Comparison of ENCODE assay signal across 18 cellular contexts in genomic region chr3:178752843-178753242, GRCh38.
DNase-seq lines count a peak whose midpoint lies in the region; ATAC-seq, FAIRE-seq and TF ChIP-seq lines count a peak whose summit lies in the region.
"Had no signal": no experiment of that assay in that cellular context is flagged by ENCODE, and none has a peak within 500 bp of the region (broad histone marks: within the 10 kb centered on the region; RNA-seq: fewer than 3 reads in every experiment).

No MANE protein-coding gene starts in this region.

- CTCF ChIA-PET in HepG2 (lab: Yijun Ruan, JAX; ENCODE audit: low intra/inter-chr PET ratio, low total read pairs): no interaction called here

- no peaks in the 10 kb centered on the region for H3K79me2 ChIP-seq in HepG2 (ENCODE audit: insufficient read depth, low read length)

- H2AFZ ChIP-seq in HepG2 (ENCODE audit: low read length): no peak overlapping the region

- POLR2A ChIA-PET in HepG2 (lab: Yijun Ruan, JAX): no interaction called here

- TF ChIP-seq POLR2A in HepG2 (IDR thresholded peaks at IDR 0.05; ENCODE audit: insufficient read depth in 1 of 2, low read depth in 2 of 2, low read length in 2 of 2): no peak
- TF ChIP-seq POLR2A in right lobe of liver (IDR thresholded peaks at IDR 0.05): no peak
- no peak for TF ChIP-seq POLR2A in GM12892 (IDR thresholded peaks at IDR 0.05; ENCODE audit: low read depth, low read length)

- TF ChIP-seq EP300 in HepG2 (IDR thresholded peaks at IDR 0.05; ENCODE audit: low read depth in 2 of 2, low read length in 2 of 2) (no peak), HepG2 (CRISPR knock-in tag; IDR thresholded peaks at IDR 0.05; ENCODE audit: borderline replicate concordance) (no peak)

- H3K9ac ChIP-seq in HepG2 (ENCODE audit: insufficient read depth, low read depth, low read length): no peak overlapping the region

- TF ChIP-seq CTCF in HepG2 (CRISPR knock-in tag; IDR thresholded peaks at IDR 0.05) (no peak), right lobe of liver (IDR thresholded peaks at IDR 0.05) (no peak)

- no peak overlapping the region for H3K27ac ChIP-seq in HepG2 (ENCODE audit: extremely low read length, insufficient read depth, low read length)
- no peak overlapping the region for H3K27ac ChIP-seq in right lobe of liver
- no peak overlapping the region for H3K27ac ChIP-seq in substantia nigra (ENCODE audit: low read depth, low read length, poor library complexity, severe bottlenecking)

- H3K27me3 ChIP-seq in HepG2 (ENCODE audit: control insufficient read depth in 1 of 2, insufficient read depth in 2 of 2, low read length in 2 of 2) (no peaks in the 10 kb centered on the region; a peak in 1 of 5 replicates), right lobe of liver (no peaks in the 10 kb centered on the region)

- H3K9me3 ChIP-seq in HepG2 (ENCODE audit: low read length) (no peaks in the 10 kb centered on the region), right lobe of liver (no peaks in the 10 kb centered on the region)
- H3K9me3 ChIP-seq: HAP-1 had no signal

- DNase-seq in HepG2 (ENCODE audit: low spot score) (no peak), right lobe of liver (no peak), GM12892 (ENCODE audit: insufficient read length) (no peak), dedifferentiated amniotic fluid mesenchymal stem cell (ENCODE audit: extremely low spot score) (peak; percentile 3), nucleus accumbens (lab: John Stamatoyannopoulos, UW) (no peak), substantia nigra (lab: John Stamatoyannopoulos, UW) (no peak)
- DNase-seq: 8988T; C1 segment of cervical spinal cord; Calu3; CD4-positive, alpha-beta memory T cell; COR-L47; DMS153; DND-41; GOT3; HFFc6 had no signal

- BruUV-seq in HepG2 (replicated peaks; lab: Mats Ljungman, UMichigan): no TSS peak

- H4K20me1 ChIP-seq in HepG2 (ENCODE audit: insufficient read depth, low read length): no peaks in the 10 kb centered on the region

- H3K4me2 ChIP-seq in HepG2 (ENCODE audit: low read depth, low read length): no peak overlapping the region

- 25% methylated on average over 2 of the region's 2 CpGs for WGBS in HepG2 (ENCODE audit: low lambda C conversion rate)
- WGBS in right lobe of liver (ENCODE audit: insufficient coverage, low coverage, low lambda C conversion rate, missing lambda C conversion rate): 65% methylated on average over 2 of the region's 2 CpGs

- H3K4me3 ChIP-seq in HepG2 (replicated peaks in 1 of 3; ENCODE audit: insufficient read depth in 1 of 3, low read depth in 2 of 3, low read length in 3 of 3) (no peak overlapping the region), right lobe of liver (no peak overlapping the region)
- H3K4me3 ChIP-seq: HAP-1 had no signal

- in situ Hi-C loops in HepG2 (cut with HindIII; ENCODE audit: extremely low pct_ligation_motif_present, low pct_unique_long_range_greater_than_20kb): no loop called here

- H3K4me1 ChIP-seq in HepG2 (ENCODE audit: insufficient read depth, low read length) (no peaks in the 10 kb centered on the region), right lobe of liver (no peaks in the 10 kb centered on the region)
- H3K4me1 ChIP-seq: HAP-1 had no signal

- FAIRE-seq in HepG2 (lab: Jason Lieb, UNC) (no peak), GM12892 (lab: Jason Lieb, UNC) (peak; percentile 74)
- FAIRE-seq: G401.6, H54 had no signal

- TF ChIP-seq RAD21 in HepG2 (CRISPR knock-in tag; IDR thresholded peaks at IDR 0.05): no peak

- intact Hi-C loops in HepG2 (cut with micrococcal nuclease; ENCODE audit: unreplicated experiment) (no loop called here), right lobe of liver (cut with DNase I) (no loop called here)

- ATAC-seq in HepG2 (no peak), right lobe of liver (no peak)

- H3K36me3 ChIP-seq in HepG2 (replicated peaks in 1 of 2; ENCODE audit: control insufficient read depth in 1 of 2, insufficient read depth in 2 of 2, low read length in 2 of 2) (no peaks in the 10 kb centered on the region), right lobe of liver (no peaks in the 10 kb centered on the region)
- H3K36me3 ChIP-seq: HAP-1 had no signal

TF ChIP-seq in HepG2, 621 proteins besides CTCF, POLR2A, EP300 and RAD21:
- TF ChIP-seq MAFK (conservative IDR thresholded peaks at IDR 0.05 in 1 of 2, IDR thresholded peaks at IDR 0.05 in 1 of 2; ENCODE audit: low read length in 2 of 2) (peak; percentile 65 to 76), BCLAF1 (IDR thresholded peaks at IDR 0.05) (no peak), MAFF (IDR thresholded peaks at IDR 0.05; ENCODE audit: low read depth, low read length) (peak; percentile 71)
TF ChIP-seq in HepG2: peak in this region for 2.
